In genomic region chr6:125044667-125045066, GRCh38 we compare ENCODE assay signal across 28 cellular contexts.
"Had no signal": no experiment of that assay in that cellular context is flagged by ENCODE, and none has a peak within 500 bp of the region (broad histone marks: within the 10 kb centered on the region; RNA-seq: fewer than 3 reads in every experiment).

No MANE protein-coding gene starts in this region.

- DNase-seq: activated B cell treated with CpG ODN at 0.5 μM for 24 hours; activated CD4-positive, alpha-beta T cell treated with anti-CD3 and anti-CD28 coated beads for 48 hours; activated CD4-positive, alpha-beta T cell treated with anti-CD3 and anti-CD28 coated beads, Interleukin-2, amount 50 U/mL, for 1 hour; activated CD4-positive, alpha-beta T cell treated with anti-CD3 and anti-CD28 coated beads, Interleukin-2, amount 50 U/mL, for 48 hours; activated CD8-positive, alpha-beta memory T cell treated with anti-CD3 and anti-CD28 coated beads for 24 hours; activated CD8-positive, alpha-beta T cell treated with anti-CD3 and anti-CD28 coated beads for 36 hours; activated effector memory CD4-positive, alpha-beta T cell treated with Interleukin-2 at 50 U/mL for 16 hours; activated gamma-delta T cell treated with Interleukin-2 at 50 U/mL for 16 hours; activated naive CD4-positive, alpha-beta T cell treated with anti-CD3 and anti-CD28 coated beads, Interleukin-2, amount 50 U/mL, for 16 hours; activated naive CD4-positive, alpha-beta T cell treated with Interleukin-2 at 50 U/mL for 16 hours; activated T-cell treated with anti-CD3 and anti-CD28 coated beads, Interleukin-2, amount 50 U/mL, for 4 hours; amniotic stem cell; anterior cingulate cortex; brain microvascular endothelial cell; caudate nucleus; cortex of kidney; dermis blood vessel endothelial cell; effector CD8-positive, alpha-beta T cell; foreskin fibroblast; gastrocnemius medialis; glutamatergic neuron; heart left ventricle; T-cell; T1000; WERI-Rb-1 had no signal

- H3K4me3 ChIP-seq: gastrocnemius medialis, heart left ventricle had no signal

- H3K27me3 ChIP-seq: brain microvascular endothelial cell, gastrocnemius medialis, heart left ventricle had no signal

- H3K9me3 ChIP-seq: gastrocnemius medialis, heart left ventricle had no signal

- H3K36me3 ChIP-seq: brain microvascular endothelial cell, gastrocnemius medialis had no signal

- H3K27ac ChIP-seq: brain microvascular endothelial cell, gastrocnemius medialis, heart left ventricle, WERI-Rb-1 had no signal

- ATAC-seq: activated CD4-positive, CD25-positive, alpha-beta regulatory T cell treated with anti-CD3 and anti-CD28 coated beads, Interleukin-2, amount 50 U/mL, for 24 hours; activated CD8-positive, alpha-beta T cell treated with anti-CD3 and anti-CD28 coated beads for 36 hours; activated T-cell treated with anti-CD3 and anti-CD28 coated beads, Interleukin-2, amount 50 U/mL, for 4 hours; activated T-helper 17 cell treated with anti-CD3 and anti-CD28 coated beads, Interleukin-2, amount 50 U/mL, for 72 hours; esophagus mucosa; gastrocnemius medialis; heart left ventricle; T-cell had no signal
